ENCODE assay signal across 19 cellular contexts in genomic region chr17:40461036-40461721, GRCh38. TPM values are rescaled to one million over a fixed set of nuclear protein-coding genes. Genes with fewer than 3 reads are reported as not detected.
DNase-seq lines count a peak whose midpoint lies in the region; ATAC-seq and TF ChIP-seq lines count a peak whose summit lies in the region.
"Had no signal": no experiment of that assay in that cellular context is flagged by ENCODE, and none has a peak within 500 bp of the region (broad histone marks: within the 10 kb centered on the region; RNA-seq: fewer than 3 reads in every experiment).

No MANE protein-coding gene starts in this region.

- no peak overlapping the region for H2AFZ ChIP-seq in ACC112 (ENCODE audit: low read length, unreplicated experiment)

- H3K4me1 ChIP-seq in ACC112 (ENCODE audit: control insufficient read depth, insufficient read depth, low read length, unreplicated experiment): peaks cover 39% of the 10 kb centered on the region

- H3K36me3 ChIP-seq in ACC112 (ENCODE audit: insufficient read depth, low read length) (peaks cover 15% of the 10 kb centered on the region; the same call in 1 of the 2 replicates), SK-N-MC (ENCODE audit: insufficient read depth, low read length) (peaks cover 13% of the 10 kb centered on the region)

- H3K27me3 ChIP-seq in ACC112 (ENCODE audit: insufficient read depth, low read length): no peaks in the 10 kb centered on the region

- peaks cover 64% of the 10 kb centered on the region for H3K4me1 Mint-ChIP-seq in osteocyte (ENCODE audit: unreplicated experiment)
- H3K4me1 Mint-ChIP-seq: T-cell had no signal

- DNase-seq in SK-N-MC (ENCODE audit: low read depth, low spot score) (no peak), Right ventricle myocardium superior (no peak), osteocyte (ENCODE audit: extremely low spot score, unreplicated experiment) (no peak), kidney glomerular epithelial cell (lab: John Stamatoyannopoulos, UW) (no peak), activated gamma-delta T cell treated with Interleukin-2 at 50 U/mL for 16 hours (no peak)
- DNase-seq: activated CD8-positive, alpha-beta memory T cell treated with anti-CD3 and anti-CD28 coated beads, Interleukin-2, amount 50 U/mL, for 4 hours; activated naive CD4-positive, alpha-beta T cell treated with anti-CD3 and anti-CD28 coated beads, Interleukin-2, amount 50 U/mL, for 16 hours; central memory CD4-positive, alpha-beta T cell; COR-L47; left cardiac atrium; NCI-H446 treated with DMSO at 0.1 percent for 48 hours; stimulated activated CD4-positive, alpha-beta T cell treated with anti-CD3 and anti-CD28 coated beads, Interleukin-4, amount 100 ng/mL, for 24 hours; T-cell had no signal

- H3K9me3 ChIP-seq in SK-N-MC (ENCODE audit: low read depth, low read length): no peaks in the 10 kb centered on the region

- H3K9ac ChIP-seq in SK-N-MC (ENCODE audit: insufficient read length): peak overlapping the region; percentile 41
- H3K9ac ChIP-seq: KMS-11 had no signal

- H3K27ac Mint-ChIP-seq in osteocyte (ENCODE audit: unreplicated experiment): peak overlapping the region; percentile 84
- H3K27ac Mint-ChIP-seq: T-cell had no signal

- H3K27ac ChIP-seq in ACC112 (ENCODE audit: low read depth, low read length) (peak overlapping the region; percentile 15; the same call in 1 of the 2 replicates), SK-N-MC (peak overlapping the region; percentile 66)
- H3K27ac ChIP-seq: KMS-11 had no signal

- no peaks in the 10 kb centered on the region for H3K9me3 Mint-ChIP-seq in osteocyte (ENCODE audit: unreplicated experiment)
- H3K9me3 Mint-ChIP-seq: naive thymus-derived CD8-positive, alpha-beta T cell; T-cell had no signal

- intact Hi-C loops in Right ventricle myocardium superior (cut with DNase I): no loop called here

- no peak overlapping the region for H3K4me3 Mint-ChIP-seq in osteocyte (ENCODE audit: unreplicated experiment)
- H3K4me3 Mint-ChIP-seq: naive thymus-derived CD8-positive, alpha-beta T cell; T-cell had no signal

- H3K4me3 ChIP-seq in ACC112 (ENCODE audit: low read depth, low read length) (no peak overlapping the region), SK-N-MC (0 out of 2 replicates have a peak overlapping the region, but pooled peaks have one; percentile 9)

- no peaks in the 10 kb centered on the region for H3K27me3 Mint-ChIP-seq in osteocyte (ENCODE audit: unreplicated experiment)
- H3K27me3 Mint-ChIP-seq: naive thymus-derived CD8-positive, alpha-beta T cell; T-cell had no signal

- peak; percentile 18 for ATAC-seq in Right ventricle myocardium superior (ENCODE audit: poor library complexity)
- ATAC-seq in HG02623 (IDR thresholded peaks at IDR 0.05; ENCODE audit: unreplicated experiment): no peak
- no peak for ATAC-seq in GM18505 (IDR thresholded peaks at IDR 0.05; ENCODE audit: unreplicated experiment)
- ATAC-seq: naive thymus-derived CD8-positive, alpha-beta T cell; T-cell had no signal

- peaks cover 19% of the 10 kb centered on the region for H3K36me3 Mint-ChIP-seq in osteocyte (ENCODE audit: unreplicated experiment)
- H3K36me3 Mint-ChIP-seq: naive thymus-derived CD8-positive, alpha-beta T cell; T-cell had no signal

- no peak for TF ChIP-seq CTCF in osteocyte (IDR thresholded peaks at IDR 0.05)

- H3K79me2 ChIP-seq in ACC112 (ENCODE audit: control insufficient read depth, insufficient read depth, low read length, unreplicated experiment): no peaks in the 10 kb centered on the region

- TF ChIP-seq POLR2A in GM18505 (IDR thresholded peaks at IDR 0.05; ENCODE audit: borderline replicate concordance, extremely low read depth, insufficient read depth, insufficient read length): no peak

RNA-seq across cellular contexts. Expression of gene IGFBP4, which starts 17.9 kb away (rescaled TPM):
- total RNA-seq in Right ventricle myocardium superior (157 TPM), osteocyte (2,074 and 2,132 TPM in 2 replicates)
- total RNA-seq: OCI-LY7 had no signal

RNA-seq across cellular contexts. Expression of gene TNS4, which starts 40.2 kb away (rescaled TPM):
- total RNA-seq in Right ventricle myocardium superior (not detected), osteocyte (0.21 and 0.73 TPM in 2 replicates)
- total RNA-seq: left cardiac atrium; naive thymus-derived CD8-positive, alpha-beta T cell had no signal

RNA-seq across cellular contexts. Expression of gene TOP2A, which starts 43.5 kb away (rescaled TPM):
- total RNA-seq in Right ventricle myocardium superior: 2.9 TPM
- total RNA-seq in osteocyte: 41.9 and 43.3 TPM in 2 replicates

Comparison
In these comparisons a context has a peak if more than half of its experiments do, and no peak if none do; other contexts are left out.
1. RNA of gene IGFBP4, which starts 17.9 kb away (total RNA-seq): 2,074 to 2,132 TPM in osteocyte; 157 TPM in Right ventricle myocardium superior (single experiment); every median in the first group is over 10 times any median in the second.
2. RNA of gene TOP2A, which starts 43.5 kb away (total RNA-seq): 41.9 to 43.3 TPM in osteocyte; 2.9 TPM in Right ventricle myocardium superior (single experiment); every median in the first group is over 10 times any median in the second.